In genomic region chr14:77457522-77458248, GRCh38 we compare ENCODE assay signal across 8 cellular contexts. TPM values are rescaled to one million over a fixed set of nuclear protein-coding genes. Genes with fewer than 3 reads are reported as not detected.
DNase-seq lines count a peak whose midpoint lies in the region; ATAC-seq, FAIRE-seq and TF ChIP-seq lines count a peak whose summit lies in the region.

Gene AHSA1 (plus strand): TSS chr14:77458093. CDS start chr14:77458190, 97 bp downstream.
Gene VIPAS39 (minus strand): TSS chr14:77457601. CDS start chr14:77454102, 3,499 bp downstream.

- H3K36me3 ChIP-seq in heart left ventricle, result peaks cover 0 to 47% (median 40%) of the 10 kb centered on the region in 9 donors

- H3K27ac ChIP-seq in adipose tissue (ENCODE audit: low read depth, low read length), result peak within 1 kb of the TSS; percentile 83
- peak within 1 kb of the TSS; percentile 87 to 97 (median 95) for H3K27ac ChIP-seq in heart left ventricle

- H3K36me3 Mint-ChIP-seq in T-cell (peaks cover 37% of the 10 kb centered on the region), type B pancreatic cell (peaks cover 37% of the 10 kb centered on the region)

- WGBS in adipose tissue, 3 donors, result 0 to 1% (median 0%) methylated on average over 50 of the region's 50 CpGs
- WGBS in heart left ventricle, 4 donors, result 0 to 1% (median 0%) methylated on average over 50 of the region's 50 CpGs

- CTCF ChIA-PET in T-cell (lab: Charles Lee), result interaction anchor here in 1 of 2 donors (0.5 to 1.2 kb wide), 3 partner anchors 12 to 261 kb away, joined by 3 to 4 read pairs (median 3); no protein-coding TSS in a partner anchor

- H3K4me1 Mint-ChIP-seq in T-cell (peaks cover 40 to 52% (median 46%) of the 10 kb centered on the region in 3 donors), type B pancreatic cell (ENCODE audit: unreplicated experiment) (peaks cover 14% of the 10 kb centered on the region)

- peak within 1 kb of the TSS; percentile 70 to 98 (median 92) for H3K4me3 ChIP-seq in heart left ventricle

- TF ChIP-seq CTCF in heart left ventricle (IDR thresholded peaks at IDR 0.05) (no peak), type B pancreatic cell (conservative IDR thresholded peaks at IDR 0.05) (peak; percentile 27)

- H3K27me3 Mint-ChIP-seq in T-cell (no peaks in the 10 kb centered on the region), type B pancreatic cell (no peaks in the 10 kb centered on the region)

- POLR2A ChIA-PET in T-cell (lab: Charles Lee), result interaction anchor here in 1 of 2 donors (0.6 kb wide), 1 partner anchor 294 kb away, joined by 3 read pairs; no protein-coding TSS in a partner anchor

- no peaks in the 10 kb centered on the region for H3K9me3 ChIP-seq in heart left ventricle

- DNase-seq in GM12891 (ENCODE audit: insufficient read length, low spot score) (peak; percentile 75), NCI-H1436 treated with DMSO at 0.1 percent for 48 hours (lab: John Stamatoyannopoulos, UW) (peak; percentile 96), T-cell (peak; percentile 85 to 98 (median 94)), heart left ventricle (peak; percentile 93 to 97 (median 97)), pons (ENCODE audit: low spot score) (peak; percentile 100), type B pancreatic cell (ENCODE audit: extremely low spot score, unreplicated experiment) (peak; percentile 92)

- TF ChIP-seq POLR2A in GM12891 (IDR thresholded peaks at IDR 0.05; ENCODE audit: low read depth, low read length) (peak; percentile 83), heart left ventricle (IDR thresholded peaks at IDR 0.05) (peak in 1 of 2 donors; percentile 71)

- peak within 1 kb of the TSS; percentile 92 to 100 (median 100) for H3K4me3 Mint-ChIP-seq in T-cell
- H3K4me3 Mint-ChIP-seq in type B pancreatic cell, result peak within 1 kb of the TSS; percentile 100

- peak; percentile 89 for ATAC-seq in HG02840 (IDR thresholded peaks at IDR 0.05; ENCODE audit: low FRiP score, unreplicated experiment)
- peak; percentile 95 to 97 (median 96) for ATAC-seq in T-cell (replicated peaks in 1 of 4)
- ATAC-seq in heart left ventricle, result peak; percentile 98 to 99 (median 98)

- intact Hi-C loops in heart left ventricle (cut with DNase I), result loop anchor here in 9 of 10 donors (1.0 to 10.0 kb wide), 12 partner anchors 80 to 250 kb away; partner anchors contain the start of genes GSTZ1 (in 6 of the 9), POMT2 (in 5 of the 9), SAMD15 (in 5 of the 9) and TMED8 (in 5 of the 9)

- peak; percentile 96 for FAIRE-seq in GM12891 (lab: Jason Lieb, UNC)

- H3K27ac Mint-ChIP-seq in T-cell (peak within 1 kb of the TSS; percentile 100), type B pancreatic cell (peak within 1 kb of the TSS; percentile 100)

- H3K4me1 ChIP-seq in heart left ventricle, result peaks cover 2 to 30% (median 21%) of the 10 kb centered on the region in 12 donors

- no peaks in the 10 kb centered on the region for H3K9me3 Mint-ChIP-seq in T-cell
- H3K9me3 Mint-ChIP-seq in type B pancreatic cell, result no peaks in the 10 kb centered on the region

- no peaks in the 10 kb centered on the region for H3K27me3 ChIP-seq in heart left ventricle

TF ChIP-seq in GM12891, 5 proteins besides CTCF, POLR2A, EP300 and RAD21:
- TF ChIP-seq PAX5 (IDR thresholded peaks at IDR 0.05; ENCODE audit: insufficient read depth, low read length, severe bottlenecking), result no peak
- no peak; the same call in 1 of the 2 replicates for TF ChIP-seq SPI1 (IDR thresholded peaks at IDR 0.05; ENCODE audit: low read depth, low read length)
- peak; percentile 58 for TF ChIP-seq POU2F2 (IDR thresholded peaks at IDR 0.05; ENCODE audit: low read depth, low read length)
- TF ChIP-seq TAF1 (IDR thresholded peaks at IDR 0.05; ENCODE audit: low read depth, low read length), result peak; percentile 79
- TF ChIP-seq POLR2AphosphoS5 (IDR thresholded peaks at IDR 0.05; ENCODE audit: low read depth, low read length), result peak; percentile 82
TF ChIP-seq in GM12891: peak in this region for 3.

RNA-seq across cellular contexts. Expression of gene AHSA1, which starts in this region (rescaled TPM):
- 98.3 TPM for polyA plus RNA-seq in GM12891 (2012; ENCODE audit: low read depth, missing spikeins)
- total RNA-seq in T-cell, result 100 to 1,000 TPM in 1 of 5 donors, 10 to 100 TPM in 4; 59.8 to 101 (median 88.4) TPM
- 10 to 100 TPM; 42.9 to 85.5 (median 82.6) TPM for polyA plus RNA-seq in adipose tissue
- total RNA-seq in heart left ventricle, result 100 to 1,000 TPM; 112 to 210 (median 152) TPM
- 100 to 1,000 TPM; 137 to 256 TPM for polyA plus RNA-seq in heart left ventricle
- total RNA-seq in type B pancreatic cell (ENCODE audit: low replicate concordance), result 202 and 204 TPM in 2 replicates

RNA-seq across cellular contexts. Expression of gene VIPAS39, which starts in this region (rescaled TPM):
- 18.7 TPM for polyA plus RNA-seq in GM12891 (2012; ENCODE audit: low read depth, missing spikeins)
- total RNA-seq in T-cell (10 to 100 TPM; 15.6 to 24.1 (median 18.2) TPM), heart left ventricle (10 to 100 TPM in 8 of 9 donors, 1 to 10 TPM in 1; 9.7 to 18.4 (median 14.4) TPM), type B pancreatic cell (ENCODE audit: low replicate concordance) (24.0 and 25.0 TPM in 2 replicates)
- polyA plus RNA-seq in adipose tissue (1 to 10 TPM; 7.8 to 9.7 (median 8.5) TPM), heart left ventricle (10 to 100 TPM in 1 of 2 donors, 1 to 10 TPM in 1; 6.6 to 13.5 TPM)

Comparison
In these comparisons a context has a peak if more than half of its experiments do, and no peak if none do; other contexts are left out.
1. Peak in every context shown above with its lines: DNase-seq, ATAC-seq, H3K4me3 ChIP-seq and H3K27ac ChIP-seq.